2 cellular contexts compared by ENCODE assay signal in genomic region chr16:6484121-6484520, GRCh38.
TF ChIP-seq lines count a peak whose summit lies in the region.

No MANE protein-coding gene starts in this region.

TF ChIP-seq in H1, 55 proteins besides CTCF, POLR2A, EP300 and RAD21:
- no peak for TF ChIP-seq SRF (IDR thresholded peaks at IDR 0.05; ENCODE audit: low read depth, low read length)
- TF ChIP-seq CHD7 (IDR thresholded peaks at IDR 0.05; ENCODE audit: insufficient replicate concordance, low read length), result no peak
- no peak for TF ChIP-seq KDM4A (IDR thresholded peaks at IDR 0.05; ENCODE audit: low read depth, low read length, severe bottlenecking)

TF ChIP-seq in neural cell, 6 proteins besides CTCF, POLR2A, EP300 and RAD21:
- TF ChIP-seq SMC3 (conservative IDR thresholded peaks at IDR 0.05; ENCODE audit: poor library complexity) (no peak), MXI1 (conservative IDR thresholded peaks at IDR 0.05; ENCODE audit: poor library complexity, severe bottlenecking) (no peak), REST (IDR thresholded peaks at IDR 0.05; ENCODE audit: borderline replicate concordance) (no peak), TAF1 (IDR thresholded peaks at IDR 0.05; ENCODE audit: low read depth) (no peak), EZH2 (IDR thresholded peaks at IDR 0.05; ENCODE audit: borderline replicate concordance, insufficient read depth, low read length, poor library complexity, severe bottlenecking) (no peak), POLR2AphosphoS5 (IDR thresholded peaks at IDR 0.05) (no peak)
